13 cellular contexts compared by ENCODE assay signal in genomic region chr3:15563190-15563589, GRCh38.
"Had no signal": no experiment of that assay in that cellular context is flagged by ENCODE, and none has a peak within 500 bp of the region (broad histone marks: within the 10 kb centered on the region; RNA-seq: fewer than 3 reads in every experiment).

No MANE protein-coding gene starts in this region.

- H3K9me3 ChIP-seq: lower lobe of right lung, prostate gland, right atrium auricular region, suprapubic skin, upper lobe of left lung had no signal

- ATAC-seq: activated CD4-positive, CD25-positive, alpha-beta regulatory T cell treated with anti-CD3 and anti-CD28 coated beads, Interleukin-2, amount 50 U/mL, for 24 hours; esophagus mucosa; lower lobe of right lung had no signal

- H3K4me3 ChIP-seq: lower lobe of right lung, prostate gland, right atrium auricular region, suprapubic skin, upper lobe of left lung had no signal

- H3K27ac Mint-ChIP-seq: activated naive CD4-positive, alpha-beta T cell treated with anti-CD3 and anti-CD28 coated beads for 36 hours; stimulated activated naive CD8-positive, alpha-beta T cell treated with anti-CD3 and anti-CD28 coated beads, Interleukin-15, Interleukin-2, amounts not matched to agents 100 ng/mL and 50 ng/mL, for 24 hours had no signal

- H3K9me3 Mint-ChIP-seq: activated naive CD4-positive, alpha-beta T cell treated with anti-CD3 and anti-CD28 coated beads for 36 hours; neural crest cell; stimulated activated naive CD8-positive, alpha-beta T cell treated with anti-CD3 and anti-CD28 coated beads, Interleukin-15, Interleukin-2, amounts not matched to agents 100 ng/mL and 50 ng/mL, for 24 hours had no signal

- H3K27me3 Mint-ChIP-seq: stimulated activated naive CD8-positive, alpha-beta T cell treated with anti-CD3 and anti-CD28 coated beads, Interleukin-15, Interleukin-2, amounts not matched to agents 100 ng/mL and 50 ng/mL, for 24 hours had no signal

- H3K4me1 Mint-ChIP-seq: neural crest cell had no signal

- H3K27ac ChIP-seq: lower lobe of right lung, prostate gland, right atrium auricular region, suprapubic skin, upper lobe of left lung had no signal

- DNase-seq: activated naive CD4-positive, alpha-beta T cell treated with anti-CD3 and anti-CD28 coated beads for 36 hours; amniotic stem cell; effector CD4-positive, alpha-beta T cell; lower lobe of right lung; midbrain; upper lobe of left lung had no signal

- H3K4me1 ChIP-seq: lower lobe of right lung, prostate gland, right atrium auricular region, suprapubic skin, upper lobe of left lung had no signal

- H3K4me3 Mint-ChIP-seq: activated naive CD4-positive, alpha-beta T cell treated with anti-CD3 and anti-CD28 coated beads for 36 hours; neural crest cell; stimulated activated naive CD8-positive, alpha-beta T cell treated with anti-CD3 and anti-CD28 coated beads, Interleukin-15, Interleukin-2, amounts not matched to agents 100 ng/mL and 50 ng/mL, for 24 hours had no signal

- H3K27me3 ChIP-seq: right atrium auricular region, suprapubic skin, upper lobe of left lung had no signal
